ENCODE assay signal across 3 cellular contexts in genomic region chr1:16505870-16506269, GRCh38. TPM values are rescaled to one million over a fixed set of nuclear protein-coding genes. Genes with fewer than 3 reads are reported as not detected.
"Had no signal": no experiment of that assay in that cellular context is flagged by ENCODE, and none has a peak within 500 bp of the region (broad histone marks: within the 10 kb centered on the region; RNA-seq: fewer than 3 reads in every experiment).

No MANE protein-coding gene starts in this region.

RNA-seq across cellular contexts. Expression of gene RNU1-1, which starts 8.2 kb away (rescaled TPM):
- total RNA-seq: GM23338, HT1080 had no signal
- polyA plus RNA-seq: GM23338, IgD-negative memory B cell had no signal
